In the genomic region with DNA sequence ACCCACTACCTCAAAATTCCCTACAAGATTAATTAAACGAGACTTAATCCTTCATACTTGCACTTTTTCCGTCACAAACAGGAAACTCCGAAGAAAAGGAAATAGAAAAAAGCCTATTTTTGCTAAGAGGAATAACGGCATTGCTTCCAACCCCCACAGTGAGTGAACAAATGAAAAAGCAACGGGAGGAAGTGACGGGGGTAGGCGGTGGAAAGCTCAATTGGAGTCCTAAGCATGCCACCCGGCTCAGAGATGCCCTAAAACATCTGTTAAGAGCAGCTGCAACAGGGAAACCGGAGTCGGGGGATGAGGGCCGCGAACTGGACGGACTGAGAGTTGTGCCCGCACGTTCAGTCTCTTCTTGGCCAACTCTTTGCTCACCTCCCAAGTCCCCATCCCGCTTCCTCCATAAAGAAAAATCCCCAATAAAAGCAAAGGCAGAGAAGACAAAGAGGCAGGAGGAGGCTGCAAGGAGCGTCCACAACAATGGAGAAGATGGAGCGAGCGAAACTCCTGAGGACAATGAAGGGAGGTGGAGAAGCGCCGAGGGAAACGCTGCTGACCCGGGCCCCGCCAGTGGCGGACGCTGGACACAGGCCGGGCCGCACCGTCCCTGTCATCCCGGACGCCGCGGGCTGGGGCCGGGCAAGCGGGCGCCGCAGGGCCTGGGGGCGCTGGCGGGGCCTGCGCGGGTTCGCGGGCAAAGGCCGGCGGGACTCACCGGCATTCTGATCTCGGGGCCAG, we compare ENCODE assay signal across 8 cellular contexts. TPM values are rescaled to one million over a fixed set of nuclear protein-coding genes. Genes with fewer than 3 reads are reported as not detected.
DNase-seq lines count a peak whose midpoint lies in the region; ATAC-seq and TF ChIP-seq lines count a peak whose summit lies in the region.

No MANE protein-coding gene starts in this region.

- peaks cover 15 to 42% (median 33%) of the 10 kb centered on the region in 11 experiments; a peak in 19 of 22 replicates for H4K20me1 ChIP-seq in BLaER1 treated with 17β-estradiol and CSF1 and Interleukin-3, amounts not matched to agents 10 nM and 100 nM

- H3K4me3 ChIP-seq in BLaER1 treated with 17β-estradiol and CSF1 and Interleukin-3, amounts not matched to agents 10 nM and 100 nM, result peak overlapping the region; percentile 91 to 100 (median 98)
- peak overlapping the region; percentile 96 for H3K4me3 ChIP-seq in ovary
- H3K4me3 ChIP-seq in thoracic aorta, result peak overlapping the region; percentile 94

- peak overlapping the region; percentile 93 to 100 (median 98) for H3K27ac ChIP-seq in BLaER1 treated with 17β-estradiol and CSF1 and Interleukin-3, amounts not matched to agents 10 nM and 100 nM
- peak overlapping the region; percentile 54 to 80 for H3K27ac ChIP-seq in ovary
- peak overlapping the region; percentile 91 for H3K27ac ChIP-seq in thoracic aorta

- peak; percentile 37 for ATAC-seq in GM19035 (IDR thresholded peaks at IDR 0.05; ENCODE audit: unreplicated experiment)
- peak; percentile 33 for ATAC-seq in HG03378 (IDR thresholded peaks at IDR 0.05; ENCODE audit: unreplicated experiment)
- no peak for ATAC-seq in thoracic aorta (ENCODE audit: insufficient number of reproducible peaks, low FRiP score, low read depth)

- peaks cover 8 to 28% (median 23%) of the 10 kb centered on the region in 11 experiments; a peak in 21 of 22 replicates for H3K36me3 ChIP-seq in BLaER1 treated with 17β-estradiol and CSF1 and Interleukin-3, amounts not matched to agents 10 nM and 100 nM
- H3K36me3 ChIP-seq in ovary (no peaks in the 10 kb centered on the region), thoracic aorta (no peaks in the 10 kb centered on the region)

- peaks cover 32 to 40% (median 36%) of the 10 kb centered on the region in 10 experiments for H3K4me1 ChIP-seq in BLaER1 treated with 17β-estradiol and CSF1 and Interleukin-3, amounts not matched to agents 10 nM and 100 nM
- peaks cover 13% of the 10 kb centered on the region for H3K4me1 ChIP-seq in ovary (ENCODE audit: insufficient read depth)
- H3K4me1 ChIP-seq in thoracic aorta (ENCODE audit: control insufficient read depth in 1 of 2, low read depth in 2 of 2), result peaks cover 16 to 31% of the 10 kb centered on the region in 2 donors

- 0% methylated on average over 47 of the region's 47 CpGs for WGBS in ovary, 3 donors

- no peak for TF ChIP-seq EP300 in ovary (IDR thresholded peaks at IDR 0.05)

- intact Hi-C loops in ovary (cut with DNase I), result no loop called here

- H3K9ac ChIP-seq in BLaER1 treated with 17β-estradiol and CSF1 and Interleukin-3, amounts not matched to agents 10 nM and 100 nM, result peak overlapping the region; percentile 96 to 100 (median 98)

- peaks cover 15% of the 10 kb centered on the region for H3K36me3 Mint-ChIP-seq in activated naive CD4-positive, alpha-beta T cell treated with anti-CD3 and anti-CD28 coated beads, Interleukin-2, amount 10 ng/mL, durations not matched to agents 7 days and 5 days

- H3K9me3 Mint-ChIP-seq in activated naive CD4-positive, alpha-beta T cell treated with anti-CD3 and anti-CD28 coated beads, Interleukin-2, amount 10 ng/mL, durations not matched to agents 7 days and 5 days, result no peaks in the 10 kb centered on the region

- CTCF ChIA-PET in activated naive CD4-positive, alpha-beta T cell treated with anti-CD3 and anti-CD28 coated beads, Interleukin-2, amount 10 ng/mL, durations not matched to agents 7 days and 5 days (lab: Charles Lee), result no interaction called here

- no peaks in the 10 kb centered on the region for H3K27me3 ChIP-seq in BLaER1 treated with 17β-estradiol and CSF1 and Interleukin-3, amounts not matched to agents 10 nM and 100 nM
- no peaks in the 10 kb centered on the region for H3K27me3 ChIP-seq in ovary
- H3K27me3 ChIP-seq in thoracic aorta (replicated peaks; ENCODE audit: insufficient read depth), result no peaks in the 10 kb centered on the region

- peak overlapping the region; percentile 100 for H3K4me3 Mint-ChIP-seq in activated naive CD4-positive, alpha-beta T cell treated with anti-CD3 and anti-CD28 coated beads, Interleukin-2, amount 10 ng/mL, durations not matched to agents 7 days and 5 days

- H3K27ac Mint-ChIP-seq in activated naive CD4-positive, alpha-beta T cell treated with anti-CD3 and anti-CD28 coated beads, Interleukin-2, amount 10 ng/mL, durations not matched to agents 7 days and 5 days, result peak overlapping the region; percentile 99

- H3K4me2 ChIP-seq in BLaER1 treated with 17β-estradiol and CSF1 and Interleukin-3, amounts not matched to agents 10 nM and 100 nM, result peak overlapping the region; percentile 78 to 97 (median 87)

- no peak for TF ChIP-seq CTCF in ovary (IDR thresholded peaks at IDR 0.05)
- TF ChIP-seq CTCF in thoracic aorta (IDR thresholded peaks at IDR 0.05), result no peak

- peaks cover 17% of the 10 kb centered on the region for H3K27me3 Mint-ChIP-seq in activated naive CD4-positive, alpha-beta T cell treated with anti-CD3 and anti-CD28 coated beads, Interleukin-2, amount 10 ng/mL, durations not matched to agents 7 days and 5 days

- DNase-seq in SHP77 (lab: John Stamatoyannopoulos, UW) (peak; percentile 8 to 37), germinal center (ENCODE audit: low spot score) (peak; percentile 64), ovary (peak in 4 of 5 donors; percentile 40 to 51 (median 47)), thoracic aorta (ENCODE audit: low spot score) (no peak)
- DNase-seq in activated naive CD4-positive, alpha-beta T cell treated with anti-CD3 and anti-CD28 coated beads, Interleukin-2, amount 10 ng/mL, durations not matched to agents 7 days and 5 days, result peak; percentile 79

- H3K4me1 Mint-ChIP-seq in activated naive CD4-positive, alpha-beta T cell treated with anti-CD3 and anti-CD28 coated beads, Interleukin-2, amount 10 ng/mL, durations not matched to agents 7 days and 5 days, result peaks cover 36% of the 10 kb centered on the region

- no peak for TF ChIP-seq POLR2A in ovary (IDR thresholded peaks at IDR 0.05)

- peaks cover 0 to 27% (median 18%) of the 10 kb centered on the region in 11 experiments; a peak in 15 of 22 replicates for H3K9me3 ChIP-seq in BLaER1 treated with 17β-estradiol and CSF1 and Interleukin-3, amounts not matched to agents 10 nM and 100 nM (replicated peaks in 1 of 11)
- H3K9me3 ChIP-seq in ovary, result no peaks in the 10 kb centered on the region
- no peaks in the 10 kb centered on the region for H3K9me3 ChIP-seq in thoracic aorta

RNA-seq across cellular contexts. Expression of gene SEC63, which starts 0.7 kb away (rescaled TPM):
- total RNA-seq in ovary, result 100 to 1,000 TPM in 5 of 7 donors, 10 to 100 TPM in 2; 33.8 to 198 (median 144) TPM
- polyA plus RNA-seq in ovary, result 10 to 100 TPM; 45.2 to 88.2 TPM
- total RNA-seq in thoracic aorta, result 10 to 100 TPM; 39.4 to 39.5 TPM
